Comparison of ENCODE assay signal across 20 cellular contexts in the genomic region with DNA sequence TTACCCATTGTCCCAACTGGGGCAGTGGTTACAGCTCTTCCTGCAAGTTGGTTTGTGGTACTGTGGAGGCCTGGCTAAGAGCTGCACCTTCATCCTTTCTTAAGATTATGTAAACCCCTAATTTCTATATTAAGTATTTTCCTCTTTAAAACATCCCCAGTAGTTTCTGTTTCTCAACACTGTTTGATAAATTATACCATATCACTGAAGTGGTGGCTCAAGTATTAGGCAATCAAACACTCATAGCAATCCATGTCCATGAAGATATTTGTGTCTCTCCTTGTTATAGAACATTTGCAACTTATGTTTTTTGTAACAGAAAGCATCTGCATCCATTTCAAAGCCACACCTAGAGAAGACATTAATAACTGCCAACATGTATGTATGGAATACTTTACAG.
"Had no signal": no experiment of that assay in that cellular context is flagged by ENCODE, and none has a peak within 500 bp of the region (broad histone marks: within the 10 kb centered on the region; RNA-seq: fewer than 3 reads in every experiment).

No MANE protein-coding gene starts in this region.

- H3K4me1 Mint-ChIP-seq: activated B cell treated with CpG ODN at 0.5 μM for 24 hours; activated naive CD4-positive, alpha-beta T cell treated with anti-CD3 and anti-CD28 coated beads, Interleukin-2, amount 50 U/mL, for 24 hours; neural crest cell; T-cell had no signal

- H3K4me3 ChIP-seq: esophagus muscularis mucosa, prostate gland, right atrium auricular region, skin epidermis, tibial nerve had no signal

- H3K36me3 ChIP-seq: prostate gland had no signal

- H3K27me3 ChIP-seq: esophagus muscularis mucosa, right atrium auricular region, tibial nerve had no signal

- H3K9me3 Mint-ChIP-seq: activated B cell treated with CpG ODN at 0.5 μM for 24 hours; activated naive CD4-positive, alpha-beta T cell treated with anti-CD3 and anti-CD28 coated beads, Interleukin-2, amount 50 U/mL, for 24 hours; dendritic cell treated with granulocyte-macrophage colony-stimulating factor and Interleukin-4, amounts not matched to agents 40 ng/mL and 50 ng/mL, for 4 days; neural crest cell; T-cell had no signal

- H3K27me3 Mint-ChIP-seq: activated B cell treated with CpG ODN at 0.5 μM for 24 hours; activated naive CD4-positive, alpha-beta T cell treated with anti-CD3 and anti-CD28 coated beads, Interleukin-2, amount 50 U/mL, for 24 hours; dendritic cell treated with granulocyte-macrophage colony-stimulating factor and Interleukin-4, amounts not matched to agents 40 ng/mL and 50 ng/mL, for 4 days; T-cell had no signal

- H3K4me1 ChIP-seq: esophagus muscularis mucosa, prostate gland, right atrium auricular region, tibial nerve had no signal

- DNase-seq: activated B cell treated with CpG ODN at 0.5 μM for 24 hours; activated CD4-positive, alpha-beta T cell treated with anti-CD3 and anti-CD28 coated beads for 48 hours; activated CD8-positive, alpha-beta memory T cell treated with anti-CD3 and anti-CD28 coated beads, Interleukin-2, amount 50 U/mL, for 4 hours; activated gamma-delta T cell; activated T-cell treated with anti-CD3 and anti-CD28 coated beads, Interleukin-2, amount 50 U/mL, for 48 hours; amniotic stem cell; effector CD8-positive, alpha-beta T cell; foreskin melanocyte; kidney; mammary epithelial cell; stimulated activated naive CD8-positive, alpha-beta T cell treated with anti-CD3 and anti-CD28 coated beads, Interleukin-15, Interleukin-2, amounts not matched to agents 100 U/mL and 50 U/mL, for 24 hours; T-cell had no signal

- H3K27ac ChIP-seq: esophagus muscularis mucosa, prostate gland, right atrium auricular region, skin epidermis, tibial nerve had no signal

- H3K9me3 ChIP-seq: esophagus muscularis mucosa, prostate gland, right atrium auricular region, tibial nerve had no signal

- H3K27ac Mint-ChIP-seq: activated B cell treated with CpG ODN at 0.5 μM for 24 hours; activated naive CD4-positive, alpha-beta T cell treated with anti-CD3 and anti-CD28 coated beads, Interleukin-2, amount 50 U/mL, for 24 hours; dendritic cell treated with granulocyte-macrophage colony-stimulating factor and Interleukin-4, amounts not matched to agents 40 ng/mL and 50 ng/mL, for 4 days; T-cell had no signal

- H3K4me3 Mint-ChIP-seq: activated B cell treated with CpG ODN at 0.5 μM for 24 hours; activated naive CD4-positive, alpha-beta T cell treated with anti-CD3 and anti-CD28 coated beads, Interleukin-2, amount 50 U/mL, for 24 hours; dendritic cell treated with granulocyte-macrophage colony-stimulating factor and Interleukin-4, amounts not matched to agents 40 ng/mL and 50 ng/mL, for 4 days; neural crest cell; T-cell had no signal
